Comparison of ENCODE assay signal across 2 cellular contexts in genomic region chr17:198225-198624, GRCh38. TPM values are rescaled to one million over a fixed set of nuclear protein-coding genes. Genes with fewer than 3 reads are reported as not detected.
"Had no signal": no experiment of that assay in that cellular context is flagged by ENCODE, and none has a peak within 500 bp of the region (broad histone marks: within the 10 kb centered on the region; RNA-seq: fewer than 3 reads in every experiment).

No MANE protein-coding gene starts in this region.

RNA-seq across cellular contexts. Expression of gene DOC2B, which starts 16.8 kb away (rescaled TPM):
- total RNA-seq: activated B cell treated with CpG ODN at 0.5 μM for 24 hours; activated CD8-positive, alpha-beta T cell treated with anti-CD3 and anti-CD28 coated beads for 36 hours had no signal
